15 cellular contexts compared by ENCODE assay signal in genomic region chr10:49784631-49785030, GRCh38. TPM values are rescaled to one million over a fixed set of nuclear protein-coding genes. Genes with fewer than 3 reads are reported as not detected.
DNase-seq lines count a peak whose midpoint lies in the region; ATAC-seq and TF ChIP-seq lines count a peak whose summit lies in the region.
"Had no signal": no experiment of that assay in that cellular context is flagged by ENCODE, and none has a peak within 500 bp of the region (broad histone marks: within the 10 kb centered on the region; RNA-seq: fewer than 3 reads in every experiment).

No MANE protein-coding gene starts in this region.

- H3K4me3 ChIP-seq in BE2C (ENCODE audit: low read depth, low read length) (no peak overlapping the region), GM23338 (no peak overlapping the region), neural progenitor cell (no peak overlapping the region)

- H3K9me3 Mint-ChIP-seq in GM23338 (no peaks in the 10 kb centered on the region), neural progenitor cell (no peaks in the 10 kb centered on the region)
- no peaks in the 10 kb centered on the region for H3K9me3 Mint-ChIP-seq in stimulated activated memory B cell treated with anti-CD40 and anti-IgM and Interleukin-4, amounts not matched to agents 10 μg/mL and 1 μg/mL and 100 μg/mL, for 72 hours
- H3K9me3 Mint-ChIP-seq: CD4-positive, alpha-beta T cell; HFFc6 had no signal

- no peaks in the 10 kb centered on the region; the same call in 1 of the 2 replicates for H3K9me3 ChIP-seq in BE2C
- H3K9me3 ChIP-seq in neural progenitor cell (ENCODE audit: low read depth), result no peaks in the 10 kb centered on the region
- H3K9me3 ChIP-seq: Caco-2 had no signal

- no peak overlapping the region for H3K9ac ChIP-seq in neural progenitor cell

- no peaks in the 10 kb centered on the region for H3K27me3 ChIP-seq in BE2C
- no peaks in the 10 kb centered on the region for H3K27me3 ChIP-seq in GM23338 (ENCODE audit: insufficient read depth)
- H3K27me3 ChIP-seq in neural progenitor cell, result no peaks in the 10 kb centered on the region

- H3K27ac Mint-ChIP-seq in GM23338, result no peak overlapping the region
- no peak overlapping the region for H3K27ac Mint-ChIP-seq in neural progenitor cell
- H3K27ac Mint-ChIP-seq in stimulated activated memory B cell treated with anti-CD40 and anti-IgM and Interleukin-4, amounts not matched to agents 10 μg/mL and 1 μg/mL and 100 μg/mL, for 72 hours, result no peak overlapping the region
- H3K27ac Mint-ChIP-seq: CD4-positive, alpha-beta T cell; HFFc6 had no signal

- no peak overlapping the region for H3K27ac ChIP-seq in GM23338 (ENCODE audit: low read depth)
- no peak overlapping the region for H3K27ac ChIP-seq in neural progenitor cell
- H3K27ac ChIP-seq: C4-2B, HL-60 had no signal

- H3K4me2 ChIP-seq in GM23338 (no peak overlapping the region), neural progenitor cell (no peak overlapping the region)

- H3K36me3 ChIP-seq in BE2C (no peaks in the 10 kb centered on the region), GM23338 (ENCODE audit: insufficient read depth) (no peaks in the 10 kb centered on the region), neural progenitor cell (no peaks in the 10 kb centered on the region)

- DNase-seq in BE2C (peak; percentile 28), GM23338 (ENCODE audit: low spot score) (no peak), SK-N-DZ (ENCODE audit: low spot score) (peak; percentile 64), neural progenitor cell (ENCODE audit: low spot score) (no peak), T1000 (lab: John Stamatoyannopoulos, UW) (no peak)
- no peak for DNase-seq in activated CD4-positive, CD25-positive, alpha-beta regulatory T cell treated with anti-CD3 and anti-CD28 coated beads, Interleukin-2, amount 50 U/mL, for 72 hours
- DNase-seq: ACHN; Caco-2; CD4-positive, alpha-beta T cell; HFFc6; IMR-90 had no signal

- H3F3A ChIP-seq in GM23338 (replicated peaks; ENCODE audit: low read depth) (no peaks in the 10 kb centered on the region), neural progenitor cell (ENCODE audit: low read depth) (no peaks in the 10 kb centered on the region)

- H3K4me1 Mint-ChIP-seq in GM23338 (peaks cover 10% of the 10 kb centered on the region), neural progenitor cell (peaks cover 13% of the 10 kb centered on the region)
- H3K4me1 Mint-ChIP-seq in stimulated activated memory B cell treated with anti-CD40 and anti-IgM and Interleukin-4, amounts not matched to agents 10 μg/mL and 1 μg/mL and 100 μg/mL, for 72 hours, result no peaks in the 10 kb centered on the region

- H3K27me3 Mint-ChIP-seq in GM23338 (ENCODE audit: insufficient read depth, low read depth, poor library complexity) (peaks cover 4% of the 10 kb centered on the region), neural progenitor cell (ENCODE audit: insufficient read depth, low read depth) (no peaks in the 10 kb centered on the region)
- H3K27me3 Mint-ChIP-seq in stimulated activated memory B cell treated with anti-CD40 and anti-IgM and Interleukin-4, amounts not matched to agents 10 μg/mL and 1 μg/mL and 100 μg/mL, for 72 hours, result peaks cover 9% of the 10 kb centered on the region

- no peak for TF ChIP-seq CTCF in BE2C (IDR thresholded peaks at IDR 0.05; ENCODE audit: low read depth, low read length)
- TF ChIP-seq CTCF in GM23338 (conservative IDR thresholded peaks at IDR 0.05; ENCODE audit: low read depth in 2 of 2), result no peak
- TF ChIP-seq CTCF in neural progenitor cell (IDR thresholded peaks at IDR 0.05), result no peak

- H3K79me2 ChIP-seq in GM23338 (replicated peaks; ENCODE audit: insufficient read depth) (no peaks in the 10 kb centered on the region), neural progenitor cell (ENCODE audit: low read depth) (no peaks in the 10 kb centered on the region)

- ATAC-seq in GM23338, result no peak
- no peak for ATAC-seq in stimulated activated memory B cell treated with anti-CD40 and anti-IgM and Interleukin-4, amounts not matched to agents 10 μg/mL and 1 μg/mL and 100 μg/mL, for 72 hours
- ATAC-seq: HCT116 had no signal

- H3K4me3 Mint-ChIP-seq in GM23338 (no peak overlapping the region), neural progenitor cell (no peak overlapping the region)
- H3K4me3 Mint-ChIP-seq in stimulated activated memory B cell treated with anti-CD40 and anti-IgM and Interleukin-4, amounts not matched to agents 10 μg/mL and 1 μg/mL and 100 μg/mL, for 72 hours, result no peak overlapping the region
- H3K4me3 Mint-ChIP-seq: CD4-positive, alpha-beta T cell; HFFc6 had no signal

- peak overlapping the region; percentile 93 for H2AFZ ChIP-seq in GM23338
- H2AFZ ChIP-seq in neural progenitor cell (replicated peaks), result peak overlapping the region; percentile 34

- H3K9me2 ChIP-seq in GM23338 (ENCODE audit: insufficient read depth), result no peaks in the 10 kb centered on the region

- H3K4me1 ChIP-seq in BE2C (peaks cover 10% of the 10 kb centered on the region), GM23338 (ENCODE audit: insufficient read depth) (peaks cover 11% of the 10 kb centered on the region), neural progenitor cell (peaks cover 3% of the 10 kb centered on the region)

- H4K20me1 ChIP-seq in GM23338 (replicated peaks; ENCODE audit: insufficient read depth) (no peaks in the 10 kb centered on the region), neural progenitor cell (ENCODE audit: low read depth) (no peaks in the 10 kb centered on the region)

- no peaks in the 10 kb centered on the region for H3K36me3 Mint-ChIP-seq in GM23338 (ENCODE audit: low read depth)
- no peaks in the 10 kb centered on the region for H3K36me3 Mint-ChIP-seq in neural progenitor cell
- H3K36me3 Mint-ChIP-seq in stimulated activated memory B cell treated with anti-CD40 and anti-IgM and Interleukin-4, amounts not matched to agents 10 μg/mL and 1 μg/mL and 100 μg/mL, for 72 hours, result no peaks in the 10 kb centered on the region

TF ChIP-seq in GM23338, 12 proteins besides CTCF, POLR2A, EP300 and RAD21 (continues in another document):
- TF ChIP-seq ZNF114 (CRISPR knock-in tag; IDR thresholded peaks at IDR 0.05), result no peak
- no peak for TF ChIP-seq POLR2AphosphoS5 (IDR thresholded peaks at IDR 0.05; ENCODE audit: low read depth)
- no peak for TF ChIP-seq ZNF331 (CRISPR knock-in tag; IDR thresholded peaks at IDR 0.05; ENCODE audit: low read depth)
- TF ChIP-seq EZH2phosphoT487 (IDR thresholded peaks at IDR 0.05; ENCODE audit: unreplicated experiment), result no peak
- no peak for TF ChIP-seq JUNB (IDR thresholded peaks at IDR 0.05; ENCODE audit: unreplicated experiment)
- no peak for TF ChIP-seq REST (IDR thresholded peaks at IDR 0.05; ENCODE audit: unreplicated experiment)

RNA-seq across cellular contexts. Expression of gene OGDHL, which starts 22.5 kb away (rescaled TPM):
- 47.4 TPM for polyA plus RNA-seq in BE2C (2012; ENCODE audit: insufficient read depth, insufficient read length, low read depth)
- total RNA-seq in GM23338 (2014; rRNA removed; shearing (Covaris generic)), result 15.5 and 17.6 TPM in 2 replicates
- polyA plus RNA-seq in GM23338 (2016; fragmentation: Nextera tagmentation; extraction: Ambion mirVana), result 7.2 and 8.3 TPM in 2 replicates
- polyA plus RNA-seq in SK-N-DZ (2014; cell fraction: cytosol; rRNA removed), result 31.0 and 32.8 TPM in 2 replicates
- polyA plus RNA-seq in SK-N-DZ (2014; cell fraction: nucleus; rRNA removed), result 207 and 221 TPM in 2 replicates
- 0.34 and 0.56 TPM in 2 replicates for total RNA-seq in neural progenitor cell (ENCODE audit: low replicate concordance)
- total RNA-seq: CD4-positive, alpha-beta T cell had no signal

Comparison
In these comparisons a context has a peak if more than half of its experiments do, and no peak if none do; other contexts are left out.
1. DNase-seq: peak in BE2C (single experiment) and SK-N-DZ (single experiment); none in GM23338 (single experiment), neural progenitor cell (single experiment), T1000 (single experiment) and activated CD4-positive, CD25-positive, alpha-beta regulatory T cell treated with anti-CD3 and anti-CD28 coated beads, Interleukin-2, amount 50 U/mL, for 72 hours (single experiment).
2. RNA of gene OGDHL, which starts 22.5 kb away (total RNA-seq): 15.5 to 17.6 TPM in GM23338; 0.34 to 0.56 TPM in neural progenitor cell; every median in the first group is over 10 times any median in the second.